23 cellular contexts compared by ENCODE assay signal in genomic region chr20:50198716-50199115, GRCh38.
"Had no signal": no experiment of that assay in that cellular context is flagged by ENCODE, and none has a peak within 500 bp of the region (broad histone marks: within the 10 kb centered on the region; RNA-seq: fewer than 3 reads in every experiment).

No MANE protein-coding gene starts in this region.

- ATAC-seq: activated CD8-positive, alpha-beta memory T cell treated with anti-CD3 and anti-CD28 coated beads, Interleukin-2, amount 10 ng/mL, durations not matched to agents 7 days and 5 days; activated T-cell treated with anti-CD3 and anti-CD28 coated beads, Interleukin-2, amount 50 U/mL, for 4 hours; activated T-helper 17 cell treated with anti-CD3 and anti-CD28 coated beads, Interleukin-2, amount 50 U/mL, for 72 hours had no signal

- H3K4me3 Mint-ChIP-seq: activated CD8-positive, alpha-beta memory T cell treated with anti-CD3 and anti-CD28 coated beads, Interleukin-2, amount 10 ng/mL, durations not matched to agents 7 days and 5 days; activated naive CD4-positive, alpha-beta T cell treated with anti-CD3 and anti-CD28 coated beads for 36 hours; activated naive CD8-positive, alpha-beta T cell; activated T-cell treated with anti-CD3 and anti-CD28 coated beads, Interleukin-2, amount 50 U/mL, for 4 hours; activated T-helper 17 cell treated with anti-CD3 and anti-CD28 coated beads, Interleukin-2, amount 50 U/mL, for 72 hours; T-helper 1 cell treated with Interleukin-12 subunit alpha and Interleukin-12 subunit beta and Interleukin-4 antibody, amounts not matched to agents 30 μg/mL and 1 μg/mL, for 36 hours; WTC11 had no signal

- H3K27ac Mint-ChIP-seq: activated CD8-positive, alpha-beta memory T cell treated with anti-CD3 and anti-CD28 coated beads, Interleukin-2, amount 10 ng/mL, durations not matched to agents 7 days and 5 days; activated naive CD4-positive, alpha-beta T cell treated with anti-CD3 and anti-CD28 coated beads for 36 hours; activated naive CD8-positive, alpha-beta T cell; activated T-helper 17 cell treated with anti-CD3 and anti-CD28 coated beads, Interleukin-2, amount 50 U/mL, for 72 hours; T-helper 1 cell treated with Interleukin-12 subunit alpha and Interleukin-12 subunit beta and Interleukin-4 antibody, amounts not matched to agents 30 μg/mL and 1 μg/mL, for 36 hours; WTC11 had no signal

- H3K9me3 ChIP-seq: Peyer's patch had no signal

- H3K27me3 ChIP-seq: Peyer's patch had no signal

- H3K27me3 Mint-ChIP-seq: activated naive CD8-positive, alpha-beta T cell; activated T-helper 17 cell treated with anti-CD3 and anti-CD28 coated beads, Interleukin-2, amount 50 U/mL, for 72 hours had no signal

- H3K27ac ChIP-seq: Peyer's patch had no signal

- DNase-seq: activated CD4-positive, alpha-beta T cell treated with anti-CD3 and anti-CD28 coated beads for 48 hours; activated CD4-positive, alpha-beta T cell treated with anti-CD3 and anti-CD28 coated beads, Interleukin-2, amount 50 U/mL, for 48 hours; activated CD4-positive, CD25-positive, alpha-beta regulatory T cell treated with anti-CD3 and anti-CD28 coated beads, Interleukin-2, amount 50 U/mL, for 72 hours; activated CD8-positive, alpha-beta memory T cell treated with anti-CD3 and anti-CD28 coated beads, Interleukin-2, amount 10 ng/mL, durations not matched to agents 7 days and 5 days; activated gamma-delta T cell; activated naive CD4-positive, alpha-beta T cell treated with anti-CD3 and anti-CD28 coated beads for 36 hours; activated T-cell treated with anti-CD3 and anti-CD28 coated beads, Interleukin-2, amount 50 U/mL, for 4 hours; caudate nucleus; Karpas-422; MM.1S; NCI-H1105 treated with DMSO at 0.1 percent for 48 hours; NCI-H1436 treated with DMSO at 0.1 percent for 48 hours; NCI-H187; NCI-H2081; NCI-H510A treated with DMSO at 0.1 percent for 48 hours; NCI-H69; NK-92 treated with Interleukin-12 subunit alpha and Interleukin-12 subunit beta, amount 100 ng/mL, for 24 hours; Peyer's patch; SHP77 had no signal

- H3K4me3 ChIP-seq: Peyer's patch had no signal
